ENCODE assay signal across 3 cellular contexts in the genomic region with DNA sequence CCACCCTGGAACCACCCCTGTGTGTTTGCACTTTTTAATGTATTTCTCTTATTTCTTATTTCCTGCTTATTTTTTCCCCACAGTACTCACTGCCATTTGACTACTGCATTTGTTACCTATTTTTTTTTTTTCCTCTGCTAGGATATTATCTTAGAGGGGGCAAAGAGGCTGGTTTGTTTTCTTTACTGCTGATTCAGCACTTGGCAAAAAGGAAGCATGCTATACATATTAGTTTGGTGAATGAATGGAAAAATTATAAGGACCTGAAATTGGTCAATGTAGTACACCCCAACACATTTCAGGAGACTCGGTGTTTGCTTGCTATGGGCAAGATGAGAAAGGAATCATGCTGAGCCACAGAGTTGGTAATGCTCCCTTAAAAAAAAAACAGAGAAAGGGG.
TF ChIP-seq lines count a peak whose summit lies in the region.

No MANE protein-coding gene starts in this region.

TF ChIP-seq in A549, 52 proteins besides CTCF, POLR2A, EP300 and RAD21 (continued from another document):
- no peak for TF ChIP-seq HDAC2 (IDR thresholded peaks at IDR 0.05)

TF ChIP-seq in IMR-90, 13 proteins besides CTCF, POLR2A, EP300 and RAD21 (continued from another document):
- no peak for TF ChIP-seq ELK1 (IDR thresholded peaks at IDR 0.05; ENCODE audit: borderline replicate concordance, low read depth, low read length)
- peak; percentile 83 for TF ChIP-seq MAFK (IDR thresholded peaks at IDR 0.05; ENCODE audit: low read depth, low read length)
- TF ChIP-seq FOS (IDR thresholded peaks at IDR 0.05; ENCODE audit: low read depth, low read length), result no peak
TF ChIP-seq in IMR-90: peak in this region for 1.

TF ChIP-seq in K562, 482 proteins besides CTCF, POLR2A, EP300 and RAD21 (continued from another document):
- TF ChIP-seq MAFF (IDR thresholded peaks at IDR 0.05; ENCODE audit: low read length) (peak; percentile 19; the same call in 1 of the 2 replicates), KDM4B (IDR thresholded peaks at IDR 0.05; ENCODE audit: borderline replicate concordance in 2 of 2, low read depth in 1 of 2) (no peak), MNT (conservative IDR thresholded peaks at IDR 0.05) (no peak), ZNF316 (IDR thresholded peaks at IDR 0.05) (peak; percentile 17; the same call in 1 of the 2 replicates), E2F8 (IDR thresholded peaks at IDR 0.05; ENCODE audit: low read depth, partially characterized antibody) (no peak), MTF1 (CRISPR knock-in tag; IDR thresholded peaks at IDR 0.05; ENCODE audit: borderline replicate concordance) (no peak), CBFA2T3 (IDR thresholded peaks at IDR 0.05) (no peak), MAFK (IDR thresholded peaks at IDR 0.05; ENCODE audit: low read length) (0 out of 2 replicates have a peak, but pooled peaks have one; percentile 29), CEBPG (CRISPR knock-in tag; IDR thresholded peaks at IDR 0.05) (no peak), CEBPG (tag; conservative IDR thresholded peaks at IDR 0.05 in 1 of 2, IDR thresholded peaks at IDR 0.05 in 1 of 2) (no peak), ZNF75A (CRISPR knock-in tag; IDR thresholded peaks at IDR 0.05) (no peak), ZNF134 (CRISPR knock-in tag; conservative IDR thresholded peaks at IDR 0.05) (no peak), ELF4 (CRISPR knock-in tag; IDR thresholded peaks at IDR 0.05) (no peak), CBX2 (IDR thresholded peaks at IDR 0.05; ENCODE audit: insufficient read depth, low read length, poor library complexity, severe bottlenecking) (no peak)
- TF ChIP-seq, protein P1, sequence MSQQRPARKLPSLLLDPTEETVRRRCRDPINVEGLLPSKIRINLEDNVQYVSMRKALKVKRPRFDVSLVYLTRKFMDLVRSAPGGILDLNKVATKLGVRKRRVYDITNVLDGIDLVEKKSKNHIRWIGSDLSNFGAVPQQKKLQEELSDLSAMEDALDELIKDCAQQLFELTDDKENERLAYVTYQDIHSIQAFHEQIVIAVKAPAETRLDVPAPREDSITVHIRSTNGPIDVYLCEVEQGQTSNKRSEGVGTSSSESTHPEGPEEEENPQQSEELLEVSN (IDR thresholded peaks at IDR 0.05; ENCODE audit: borderline replicate concordance in 1 of 2, extremely low read depth in 1 of 2, insufficient read depth in 1 of 2, insufficient read length in 1 of 2, low read depth in 1 of 2, low read length in 1 of 2, poor library complexity in 1 of 2, severe bottlenecking in 1 of 2), result no peak
